8 cellular contexts compared by ENCODE assay signal in genomic region chr16:20740901-20741491, GRCh38. TPM values are rescaled to one million over a fixed set of nuclear protein-coding genes. Genes with fewer than 3 reads are reported as not detected.
DNase-seq lines count a peak whose midpoint lies in the region; ATAC-seq lines count a peak whose summit lies in the region.

No MANE protein-coding gene starts in this region.

- H3K36me3 Mint-ChIP-seq in activated CD8-positive, alpha-beta T cell treated with anti-CD3 and anti-CD28 coated beads, Interleukin-2, amount 10 ng/mL, durations not matched to agents 7 days and 5 days (ENCODE audit: low read depth): peaks cover 21% of the 10 kb centered on the region

- DNase-seq in CD1c-positive myeloid dendritic cell (ENCODE audit: extremely low spot score) (peak; percentile 93), NCI-H82 treated with DMSO at 0.1 percent for 48 hours (lab: John Stamatoyannopoulos, UW; ENCODE audit: unreplicated experiment) (peak; percentile 36), lung microvascular endothelial cell (ENCODE audit: low read depth in 2 of 2) (peak; percentile 86 to 87)
- peak; percentile 95 for DNase-seq in activated CD8-positive, alpha-beta T cell treated with anti-CD3 and anti-CD28 coated beads, Interleukin-2, amount 10 ng/mL, durations not matched to agents 7 days and 5 days
- DNase-seq in effector CD4-positive, alpha-beta T cell: peak; percentile 86
- peak; percentile 81 to 84 (median 82) for DNase-seq in stimulated activated CD4-positive, alpha-beta T cell treated with anti-CD3 and anti-CD28 coated beads, TNF-alpha, amount 100 ng/mL, for 4 hours (ENCODE audit: low read depth in 3 of 3)

- CTCF ChIA-PET in activated CD8-positive, alpha-beta T cell treated with anti-CD3 and anti-CD28 coated beads, Interleukin-2, amount 10 ng/mL, durations not matched to agents 7 days and 5 days (lab: Charles Lee): interaction anchor here (0.9 to 1.8 kb wide), 5 partner anchors 10 to 108 kb away, joined by 3 to 10 read pairs (median 4); partner anchors contain the start of gene ACSM3

- H3K27me3 Mint-ChIP-seq in activated CD8-positive, alpha-beta T cell treated with anti-CD3 and anti-CD28 coated beads, Interleukin-2, amount 10 ng/mL, durations not matched to agents 7 days and 5 days (ENCODE audit: low read depth): no peaks in the 10 kb centered on the region

- ATAC-seq in GM19397 (IDR thresholded peaks at IDR 0.05; ENCODE audit: unreplicated experiment) (peak; percentile 80), HG03520 (IDR thresholded peaks at IDR 0.05; ENCODE audit: unreplicated experiment) (peak; percentile 81)
- ATAC-seq in activated CD8-positive, alpha-beta T cell treated with anti-CD3 and anti-CD28 coated beads, Interleukin-2, amount 10 ng/mL, durations not matched to agents 7 days and 5 days: peak; percentile 90

- no peaks in the 10 kb centered on the region for H3K9me3 Mint-ChIP-seq in activated CD8-positive, alpha-beta T cell treated with anti-CD3 and anti-CD28 coated beads, Interleukin-2, amount 10 ng/mL, durations not matched to agents 7 days and 5 days (ENCODE audit: insufficient read depth)

- peak overlapping the region; percentile 94 for H3K4me3 Mint-ChIP-seq in activated CD8-positive, alpha-beta T cell treated with anti-CD3 and anti-CD28 coated beads, Interleukin-2, amount 10 ng/mL, durations not matched to agents 7 days and 5 days

- H3K4me1 Mint-ChIP-seq in activated CD8-positive, alpha-beta T cell treated with anti-CD3 and anti-CD28 coated beads, Interleukin-2, amount 10 ng/mL, durations not matched to agents 7 days and 5 days (ENCODE audit: low read depth): peaks cover 25% of the 10 kb centered on the region

- POLR2A ChIA-PET in activated CD8-positive, alpha-beta T cell treated with anti-CD3 and anti-CD28 coated beads, Interleukin-2, amount 10 ng/mL, durations not matched to agents 7 days and 5 days (lab: Charles Lee): interaction anchor here (1.1 to 2.6 kb wide), 5 partner anchors 11 to 170 kb away, joined by 3 to 19 read pairs (median 5); partner anchors contain the start of genes ACSM3 and LYRM1

- H3K27ac Mint-ChIP-seq in activated CD8-positive, alpha-beta T cell treated with anti-CD3 and anti-CD28 coated beads, Interleukin-2, amount 10 ng/mL, durations not matched to agents 7 days and 5 days: peak overlapping the region; percentile 98

RNA-seq across cellular contexts. Expression of gene THUMPD1, which starts 0.6 kb away (rescaled TPM):
- total RNA-seq in activated CD8-positive, alpha-beta T cell treated with anti-CD3 and anti-CD28 coated beads, Interleukin-2, amount 10 ng/mL, durations not matched to agents 7 days and 5 days: 10 to 100 TPM; 39.2 to 43.8 TPM
- total RNA-seq in lung microvascular endothelial cell: 44.5 and 68.1 TPM in 2 replicates

RNA-seq across cellular contexts. Expression of gene ACSM3, which starts 22.8 kb away (rescaled TPM):
- total RNA-seq in activated CD8-positive, alpha-beta T cell treated with anti-CD3 and anti-CD28 coated beads, Interleukin-2, amount 10 ng/mL, durations not matched to agents 7 days and 5 days: 1 to 10 TPM; 5.1 TPM
- 0.22 TPM in 1 of 2 replicates, not detected in the other for total RNA-seq in lung microvascular endothelial cell

RNA-seq across cellular contexts. Expression of gene ACSM1, which starts 43.5 kb away (rescaled TPM):
- total RNA-seq in activated CD8-positive, alpha-beta T cell treated with anti-CD3 and anti-CD28 coated beads, Interleukin-2, amount 10 ng/mL, durations not matched to agents 7 days and 5 days: under 1 TPM; 0.26 to 0.31 TPM
- total RNA-seq in lung microvascular endothelial cell: not detected in 2 replicates

Comparison
In these comparisons a context has a peak if more than half of its experiments do, and no peak if none do; other contexts are left out.
1. Peak in every context shown above with its lines: DNase-seq and ATAC-seq.
2. DNase-seq: peak in every context shown above with its lines; median percentile 95 in activated CD8-positive, alpha-beta T cell treated with anti-CD3 and anti-CD28 coated beads, Interleukin-2, amount 10 ng/mL, durations not matched to agents 7 days and 5 days; 93 in CD1c-positive myeloid dendritic cell; 86 in lung microvascular endothelial cell; 86 in effector CD4-positive, alpha-beta T cell; 82 in stimulated activated CD4-positive, alpha-beta T cell treated with anti-CD3 and anti-CD28 coated beads, TNF-alpha, amount 100 ng/mL, for 4 hours; 36 in NCI-H82 treated with DMSO at 0.1 percent for 48 hours.